ENCODE assay signal across 8 cellular contexts in the genomic region with DNA sequence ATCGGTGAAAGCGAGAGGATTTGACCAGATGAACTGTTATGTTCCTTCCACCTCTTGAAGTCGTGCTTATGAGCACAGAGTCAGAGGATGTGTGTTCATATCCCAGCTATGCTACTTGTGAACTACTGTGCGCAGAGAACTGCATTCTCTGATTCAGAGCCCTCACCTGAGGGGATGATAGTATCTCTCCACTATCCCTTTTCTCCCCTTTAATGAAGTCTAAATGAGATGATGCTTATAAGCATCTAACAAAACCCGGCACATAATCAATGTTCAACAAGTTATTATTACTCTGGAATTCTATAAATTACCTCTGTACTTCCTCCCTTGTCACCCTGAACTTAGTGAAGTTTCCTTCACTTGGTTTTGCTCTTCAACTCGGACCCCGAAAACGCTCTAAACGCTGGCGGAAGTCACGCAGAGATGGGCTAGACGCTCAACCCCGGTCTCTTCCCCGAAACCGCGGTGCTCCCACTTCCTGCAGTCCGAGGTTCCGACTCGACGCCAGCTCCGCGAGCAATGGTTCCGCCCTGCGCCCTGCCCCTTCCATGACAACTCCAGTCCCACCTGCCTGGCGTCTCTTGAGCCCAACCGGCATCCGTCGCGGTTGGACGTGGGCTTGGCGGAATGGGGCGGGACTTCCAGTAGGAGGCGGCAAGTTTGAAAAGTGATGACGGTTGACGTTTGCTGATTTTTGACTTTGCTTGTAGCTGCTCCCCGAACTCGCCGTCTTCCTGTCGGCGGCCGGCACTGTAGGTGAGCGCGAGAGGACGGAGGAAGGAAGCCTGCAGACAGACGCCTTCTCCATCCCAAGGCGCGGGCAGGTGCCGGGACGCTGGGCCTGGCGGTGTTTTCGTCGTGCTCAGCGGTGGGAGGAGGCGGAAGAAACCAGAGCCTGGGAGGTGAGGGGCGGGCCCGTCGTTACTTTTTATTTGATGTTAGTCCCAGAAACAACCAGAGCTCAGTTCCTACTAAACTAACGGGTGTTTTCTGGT. TPM values are rescaled to one million over a fixed set of nuclear protein-coding genes. Genes with fewer than 3 reads are reported as not detected.
A peak's percentile ranks its signal among the peaks of the same experiment; 100 is the strongest.
DNase-seq lines count a peak whose midpoint lies in the region; ATAC-seq, FAIRE-seq and TF ChIP-seq lines count a peak whose summit lies in the region.

A gene (plus strand): TSS at position 644 of the 995 bp plus-strand sequence. CDS start 4,098 bp downstream, outside the sequence.

- H3K4me3 ChIP-seq in prostate gland: peak within 1 kb of the TSS; percentile 46 to 52

- TF ChIP-seq CTCF in prostate gland (IDR thresholded peaks at IDR 0.05): peak in 2 of 4 experiments; percentile 30 to 48

- intact Hi-C loops in left ventricle myocardium superior (cut with micrococcal nuclease): no loop called here
- intact Hi-C loops in prostate gland (cut with DNase I): no loop called here

- DNase-seq in NCI-H187 (lab: John Stamatoyannopoulos, UW): peak; percentile 100
- peak; percentile 86 to 100 (median 95) for DNase-seq in T-helper 2 cell
- peak; percentile 97 for DNase-seq in left ventricle myocardium superior
- DNase-seq in prostate gland (ENCODE audit: low spot score): peak; percentile 96
- DNase-seq in urothelium cell line (ENCODE audit: low spot score): peak; percentile 96

- FAIRE-seq in urothelium cell line (lab: Jason Lieb, UNC): peak; percentile 97

- H3K27ac ChIP-seq in angular gyrus (ENCODE audit: low read depth, low read length): peak within 1 kb of the TSS; percentile 52
- H3K27ac ChIP-seq in prostate gland: peak within 1 kb of the TSS in 1 of 2 donors; percentile 65

- no peaks in the 10 kb centered on the region for H3K27me3 ChIP-seq in prostate gland (replicated peaks; ENCODE audit: insufficient read depth)

- WGBS in prostate gland: under 1% methylated on average over 58 of the region's 58 CpGs

- H3K36me3 ChIP-seq in prostate gland: no peaks in the 10 kb centered on the region

- no peaks in the 10 kb centered on the region for H3K4me1 ChIP-seq in prostate gland (replicated peaks)

- TF ChIP-seq POLR2A in prostate gland (IDR thresholded peaks at IDR 0.05): peak; percentile 37

- H3K9me3 ChIP-seq in prostate gland: no peaks in the 10 kb centered on the region

- ATAC-seq in GM18498 (IDR thresholded peaks at IDR 0.05; ENCODE audit: unreplicated experiment): peak; percentile 97
- ATAC-seq in HG02938 (IDR thresholded peaks at IDR 0.05; ENCODE audit: unreplicated experiment): peak; percentile 96
- ATAC-seq in left ventricle myocardium superior: peak; percentile 100

RNA-seq across cellular contexts. Expression of the gene that starts here (rescaled TPM):
- 0.77 TPM for total RNA-seq in left ventricle myocardium superior
- total RNA-seq in prostate gland: 1 to 10 TPM in 1 of 2 donors, under 1 TPM in 1; 0.55 to 4.0 TPM

Comparison
In these comparisons a context has a peak if more than half of its experiments do, and no peak if none do; other contexts are left out.
1. Peak in DNase-seq and ATAC-seq in left ventricle myocardium superior; RNA of the gene not detected or under 1 TPM.